ENCODE assay signal across 27 cellular contexts in the genomic region with DNA sequence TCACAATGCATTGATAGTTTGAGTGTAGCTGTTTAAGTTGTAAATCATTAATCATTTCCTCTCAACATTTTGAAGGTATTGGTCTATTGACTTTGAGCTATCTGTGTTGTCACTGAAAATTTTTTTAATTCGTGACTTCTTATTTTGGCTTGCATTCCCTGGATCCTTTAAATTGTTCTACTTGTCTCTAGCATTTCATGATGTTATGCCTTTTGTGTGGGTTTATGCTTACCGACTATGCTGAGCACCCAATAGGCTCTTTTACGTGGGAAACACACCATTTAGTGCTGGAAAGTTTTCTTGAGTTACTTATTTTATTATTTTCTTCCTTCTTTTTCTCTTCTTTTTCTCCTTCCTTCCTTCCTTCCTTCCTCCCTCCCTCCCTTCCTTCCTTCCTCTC.
"Had no signal": no experiment of that assay in that cellular context is flagged by ENCODE, and none has a peak within 500 bp of the region (broad histone marks: within the 10 kb centered on the region; RNA-seq: fewer than 3 reads in every experiment).

No MANE protein-coding gene starts in this region.

- H3K4me3 ChIP-seq: ascending aorta, cardiac muscle cell had no signal

- DNase-seq: activated B cell treated with CpG ODN at 0.5 μM for 24 hours; activated CD4-positive, alpha-beta memory T cell treated with anti-CD3 and anti-CD28 coated beads for 36 hours; activated CD4-positive, alpha-beta T cell treated with anti-CD3 and anti-CD28 coated beads for 4 hours; activated CD4-positive, alpha-beta T cell treated with anti-CD3 and anti-CD28 coated beads, Interleukin-2, amount 10 ng/mL, durations not matched to agents 24 days and 14 days; activated CD4-positive, alpha-beta T cell treated with anti-CD3 and anti-CD28 coated beads, Interleukin-2, amount 50 U/mL, for 1 hour; activated CD4-positive, alpha-beta T cell treated with anti-CD3 and anti-CD28 coated beads, Interleukin-2, amount 50 U/mL, for 4 hours; activated CD4-positive, CD25-positive, alpha-beta regulatory T cell treated with anti-CD3 and anti-CD28 coated beads, Interleukin-2, amount 50 U/mL, for 72 hours; activated CD8-positive, alpha-beta memory T cell treated with anti-CD3 and anti-CD28 coated beads, Interleukin-2, amount 50 U/mL, for 4 hours; activated CD8-positive, alpha-beta T cell treated with anti-CD3 and anti-CD28 coated beads for 36 hours; activated effector memory CD4-positive, alpha-beta T cell treated with Interleukin-2 at 50 U/mL for 16 hours; activated gamma-delta T cell; activated naive CD4-positive, alpha-beta T cell treated with anti-CD3 and anti-CD28 coated beads, Interleukin-2, amount 10 ng/mL, durations not matched to agents 7 days and 5 days; activated naive CD4-positive, alpha-beta T cell treated with Interleukin-2 at 50 U/mL for 16 hours; activated naive CD8-positive, alpha-beta T cell treated with anti-CD3 and anti-CD28 coated beads, Interleukin-2, amount 10 ng/mL, durations not matched to agents 7 days and 5 days; activated naive CD8-positive, alpha-beta T cell treated with anti-CD3 and anti-CD28 coated beads, Interleukin-2, amount 50 U/mL, for 24 hours; activated T-cell treated with anti-CD3 and anti-CD28 coated beads, Interleukin-2, amount 50 U/mL, for 24 hours; activated T-cell treated with anti-CD3 and anti-CD28 coated beads, Interleukin-2, amount 50 U/mL, for 48 hours; amygdala; anterior cingulate cortex; caudate nucleus; cerebellar nuclear complex; T-helper 1 cell; T-helper 2 cell; T-helper 9 cell had no signal

- H3K27ac ChIP-seq: ascending aorta, cardiac muscle cell, VCaP had no signal

- H3K36me3 ChIP-seq: ascending aorta, cardiac muscle cell had no signal

- H3K9me3 ChIP-seq: ascending aorta had no signal
